In the genomic region with DNA sequence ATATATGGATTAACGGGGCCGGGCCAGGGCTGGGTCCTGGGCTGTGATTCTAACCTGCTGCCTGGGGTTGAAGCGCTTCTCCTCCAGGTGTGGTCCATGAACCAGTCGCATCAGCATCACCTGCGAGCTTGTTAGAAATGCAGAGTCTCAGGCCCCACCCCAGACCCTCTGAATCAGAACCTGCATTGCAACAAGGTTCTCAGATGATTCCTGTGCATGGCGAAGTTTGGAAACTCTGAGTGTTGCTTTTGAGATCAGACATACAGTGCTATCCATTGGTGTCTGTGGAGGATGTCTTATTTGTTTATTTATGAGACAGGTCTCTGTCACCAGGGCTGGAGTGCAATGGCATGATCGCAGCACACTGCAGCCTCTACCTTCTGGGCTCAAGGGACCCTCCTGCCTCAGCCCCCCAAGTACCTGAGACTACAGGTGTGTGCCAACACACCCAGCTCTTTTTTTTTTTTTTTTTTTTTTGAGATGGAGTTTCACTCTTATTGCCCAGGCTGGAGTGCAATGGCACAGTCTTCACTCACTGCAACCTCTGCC, we compare ENCODE assay signal across 16 cellular contexts.
A peak's percentile ranks its signal among the peaks of the same experiment; 100 is the strongest.
DNase-seq lines count a peak whose midpoint lies in the region; ATAC-seq and TF ChIP-seq lines count a peak whose summit lies in the region.
"Had no signal": no experiment of that assay in that cellular context is flagged by ENCODE, and none has a peak within 500 bp of the region (broad histone marks: within the 10 kb centered on the region; RNA-seq: fewer than 3 reads in every experiment).

No MANE protein-coding gene starts in this region.

- CTCF ChIA-PET in activated CD4-positive, alpha-beta T cell treated with anti-CD3 and anti-CD28 coated beads, Interleukin-2, amount 10 ng/mL, durations not matched to agents 7 days and 5 days (lab: Charles Lee) = interaction anchor here (0.6 to 7.1 kb wide), 5 partner anchors 28 to 218 kb away, joined by 3 to 84 read pairs (median 27); no protein-coding TSS in a partner anchor

- peaks cover under 1% of the 10 kb centered on the region for H3K9me3 Mint-ChIP-seq in activated CD4-positive, alpha-beta T cell treated with anti-CD3 and anti-CD28 coated beads, Interleukin-2, amount 10 ng/mL, durations not matched to agents 7 days and 5 days
- H3K9me3 Mint-ChIP-seq in HFFc6 (no peaks in the 10 kb centered on the region), immature natural killer cell (no peaks in the 10 kb centered on the region)
- no peaks in the 10 kb centered on the region for H3K9me3 Mint-ChIP-seq in activated naive CD4-positive, alpha-beta T cell treated with anti-CD3 and anti-CD28 coated beads, Interleukin-2, amount 50 U/mL, for 24 hours

- H3K4me3 Mint-ChIP-seq in activated CD4-positive, alpha-beta T cell treated with anti-CD3 and anti-CD28 coated beads, Interleukin-2, amount 10 ng/mL, durations not matched to agents 7 days and 5 days = no peak overlapping the region
- H3K4me3 Mint-ChIP-seq in HFFc6 (no peak overlapping the region), immature natural killer cell (peak overlapping the region in 3 of 5 donors; percentile 4 to 13 (median 12))
- peak overlapping the region; percentile 26 for H3K4me3 Mint-ChIP-seq in activated naive CD4-positive, alpha-beta T cell treated with anti-CD3 and anti-CD28 coated beads, Interleukin-2, amount 50 U/mL, for 24 hours

- H3K4me1 Mint-ChIP-seq in activated CD4-positive, alpha-beta T cell treated with anti-CD3 and anti-CD28 coated beads, Interleukin-2, amount 10 ng/mL, durations not matched to agents 7 days and 5 days = peaks cover 71% of the 10 kb centered on the region
- peaks cover 53% of the 10 kb centered on the region for H3K4me1 Mint-ChIP-seq in HFFc6 (ENCODE audit: low read depth)
- peaks cover 85% of the 10 kb centered on the region for H3K4me1 Mint-ChIP-seq in activated naive CD4-positive, alpha-beta T cell treated with anti-CD3 and anti-CD28 coated beads, Interleukin-2, amount 50 U/mL, for 24 hours
- H3K4me1 Mint-ChIP-seq in immature natural killer cell = peaks cover 70 to 77% of the 10 kb centered on the region in 2 donors

- H3K36me3 Mint-ChIP-seq in activated CD4-positive, alpha-beta T cell treated with anti-CD3 and anti-CD28 coated beads, Interleukin-2, amount 10 ng/mL, durations not matched to agents 7 days and 5 days (ENCODE audit: low read depth) = peaks cover 10% of the 10 kb centered on the region
- peaks cover 2% of the 10 kb centered on the region; the same call in 1 of the 2 replicates for H3K36me3 Mint-ChIP-seq in HFFc6 (ENCODE audit: low read depth)
- no peaks in the 10 kb centered on the region for H3K36me3 Mint-ChIP-seq in activated naive CD4-positive, alpha-beta T cell treated with anti-CD3 and anti-CD28 coated beads, Interleukin-2, amount 50 U/mL, for 24 hours
- H3K36me3 Mint-ChIP-seq in immature natural killer cell = peaks cover 0 to 1% (median 0%) of the 10 kb centered on the region in 3 donors

- POLR2A ChIA-PET in activated CD4-positive, alpha-beta T cell treated with anti-CD3 and anti-CD28 coated beads, Interleukin-2, amount 10 ng/mL, durations not matched to agents 7 days and 5 days (lab: Charles Lee) = interaction anchor here (1.0 to 2.6 kb wide), 3 partner anchors 15 to 36 kb away, joined by 4 to 13 read pairs (median 4); no protein-coding TSS in a partner anchor

- no peaks in the 10 kb centered on the region for H3K27me3 Mint-ChIP-seq in activated CD4-positive, alpha-beta T cell treated with anti-CD3 and anti-CD28 coated beads, Interleukin-2, amount 10 ng/mL, durations not matched to agents 7 days and 5 days
- peaks cover 1% of the 10 kb centered on the region for H3K27me3 Mint-ChIP-seq in HFFc6 (ENCODE audit: insufficient read depth)
- no peaks in the 10 kb centered on the region for H3K27me3 Mint-ChIP-seq in activated naive CD4-positive, alpha-beta T cell treated with anti-CD3 and anti-CD28 coated beads, Interleukin-2, amount 50 U/mL, for 24 hours
- peaks cover 2 to 11% (median 4%) of the 10 kb centered on the region in 3 donors for H3K27me3 Mint-ChIP-seq in immature natural killer cell (ENCODE audit: low read depth in 3 of 3)

- TF ChIP-seq CTCF in HFFc6 (IDR thresholded peaks at IDR 0.05) = no peak

- DNase-seq in activated CD4-positive, alpha-beta T cell treated with anti-CD3 and anti-CD28 coated beads, Interleukin-2, amount 10 ng/mL, durations not matched to agents 7 days and 5 days = no peak
- no peak for DNase-seq in activated CD4-positive, alpha-beta T cell treated with anti-CD3 and anti-CD28 coated beads, Interleukin-2, amount 50 U/mL, for 1 hour
- DNase-seq in HFFc6 = no peak
- no peak for DNase-seq in immature natural killer cell
- DNase-seq in cortex of kidney (lab: John Stamatoyannopoulos, UW) = no peak
- DNase-seq in EL = no peak
- DNase-seq: activated CD4-positive, CD25-positive, alpha-beta regulatory T cell; activated T-cell treated with anti-CD3 and anti-CD28 coated beads for 4 hours; adrenal gland; gastrocnemius medialis; NCI-H510A treated with DMSO at 0.1 percent for 48 hours; stimulated activated CD4-positive, alpha-beta T cell treated with anti-CD3 and anti-CD28 coated beads, Interleukin-12 subunit alpha, Interleukin-12 subunit beta, amount 100 ng/mL, for 4 hours; T-helper 9 cell had no signal

- H3K27ac Mint-ChIP-seq in activated CD4-positive, alpha-beta T cell treated with anti-CD3 and anti-CD28 coated beads, Interleukin-2, amount 10 ng/mL, durations not matched to agents 7 days and 5 days = peak overlapping the region; percentile 74
- H3K27ac Mint-ChIP-seq in HFFc6 (peak overlapping the region; percentile 21; the same call in 1 of the 2 replicates), immature natural killer cell (peak overlapping the region; percentile 65 to 97 (median 84))
- peak overlapping the region; percentile 91 for H3K27ac Mint-ChIP-seq in activated naive CD4-positive, alpha-beta T cell treated with anti-CD3 and anti-CD28 coated beads, Interleukin-2, amount 50 U/mL, for 24 hours

- no peak for ATAC-seq in GM21367 (IDR thresholded peaks at IDR 0.05; ENCODE audit: unreplicated experiment)
- ATAC-seq: A549, gastrocnemius medialis had no signal

Comparison
In these comparisons a context has a peak if more than half of its experiments do, and no peak if none do; other contexts are left out.
1. H3K27ac Mint-ChIP-seq: peak in every context shown above with its lines; median percentile 91 in activated naive CD4-positive, alpha-beta T cell treated with anti-CD3 and anti-CD28 coated beads, Interleukin-2, amount 50 U/mL, for 24 hours; 84 in immature natural killer cell; 74 in activated CD4-positive, alpha-beta T cell treated with anti-CD3 and anti-CD28 coated beads, Interleukin-2, amount 10 ng/mL, durations not matched to agents 7 days and 5 days; 21 in HFFc6.
2. H3K4me3 Mint-ChIP-seq: peak in activated naive CD4-positive, alpha-beta T cell treated with anti-CD3 and anti-CD28 coated beads, Interleukin-2, amount 50 U/mL, for 24 hours (single experiment) and immature natural killer cell (3 of 5); none in activated CD4-positive, alpha-beta T cell treated with anti-CD3 and anti-CD28 coated beads, Interleukin-2, amount 10 ng/mL, durations not matched to agents 7 days and 5 days (single experiment) and HFFc6 (single experiment).